Comparison of ENCODE assay signal across 7 cellular contexts in the genomic region with DNA sequence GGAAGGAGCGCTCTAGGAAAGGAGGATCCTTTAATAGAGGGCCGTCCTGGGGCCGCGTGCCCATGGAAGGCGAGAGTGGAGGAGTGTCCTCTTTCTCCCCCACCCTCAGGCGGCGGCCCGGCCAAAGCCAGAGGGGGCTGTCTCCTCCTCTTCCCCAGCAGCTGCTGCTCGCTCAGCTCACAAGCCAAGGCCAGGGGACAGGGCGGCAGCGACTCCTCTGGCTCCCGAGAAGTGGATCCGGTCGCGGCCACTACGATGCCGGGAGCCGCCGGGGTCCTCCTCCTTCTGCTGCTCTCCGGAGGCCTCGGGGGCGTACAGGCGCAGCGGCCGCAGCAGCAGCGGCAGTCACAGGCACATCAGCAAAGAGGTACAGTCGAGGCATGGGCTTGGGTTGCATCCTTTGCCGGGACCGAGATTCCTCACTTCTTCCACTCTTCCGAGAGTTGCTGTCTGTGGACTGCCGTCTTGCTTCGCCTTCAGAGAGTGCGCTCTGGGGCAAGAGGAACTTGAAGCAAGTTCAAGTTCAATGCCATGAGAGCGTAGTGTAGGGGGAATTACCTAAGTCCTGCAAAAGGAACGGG. TPM values are rescaled to one million over a fixed set of nuclear protein-coding genes. Genes with fewer than 3 reads are reported as not detected.
DNase-seq lines count a peak whose midpoint lies in the region; ATAC-seq lines count a peak whose summit lies in the region.

A gene with protein sequence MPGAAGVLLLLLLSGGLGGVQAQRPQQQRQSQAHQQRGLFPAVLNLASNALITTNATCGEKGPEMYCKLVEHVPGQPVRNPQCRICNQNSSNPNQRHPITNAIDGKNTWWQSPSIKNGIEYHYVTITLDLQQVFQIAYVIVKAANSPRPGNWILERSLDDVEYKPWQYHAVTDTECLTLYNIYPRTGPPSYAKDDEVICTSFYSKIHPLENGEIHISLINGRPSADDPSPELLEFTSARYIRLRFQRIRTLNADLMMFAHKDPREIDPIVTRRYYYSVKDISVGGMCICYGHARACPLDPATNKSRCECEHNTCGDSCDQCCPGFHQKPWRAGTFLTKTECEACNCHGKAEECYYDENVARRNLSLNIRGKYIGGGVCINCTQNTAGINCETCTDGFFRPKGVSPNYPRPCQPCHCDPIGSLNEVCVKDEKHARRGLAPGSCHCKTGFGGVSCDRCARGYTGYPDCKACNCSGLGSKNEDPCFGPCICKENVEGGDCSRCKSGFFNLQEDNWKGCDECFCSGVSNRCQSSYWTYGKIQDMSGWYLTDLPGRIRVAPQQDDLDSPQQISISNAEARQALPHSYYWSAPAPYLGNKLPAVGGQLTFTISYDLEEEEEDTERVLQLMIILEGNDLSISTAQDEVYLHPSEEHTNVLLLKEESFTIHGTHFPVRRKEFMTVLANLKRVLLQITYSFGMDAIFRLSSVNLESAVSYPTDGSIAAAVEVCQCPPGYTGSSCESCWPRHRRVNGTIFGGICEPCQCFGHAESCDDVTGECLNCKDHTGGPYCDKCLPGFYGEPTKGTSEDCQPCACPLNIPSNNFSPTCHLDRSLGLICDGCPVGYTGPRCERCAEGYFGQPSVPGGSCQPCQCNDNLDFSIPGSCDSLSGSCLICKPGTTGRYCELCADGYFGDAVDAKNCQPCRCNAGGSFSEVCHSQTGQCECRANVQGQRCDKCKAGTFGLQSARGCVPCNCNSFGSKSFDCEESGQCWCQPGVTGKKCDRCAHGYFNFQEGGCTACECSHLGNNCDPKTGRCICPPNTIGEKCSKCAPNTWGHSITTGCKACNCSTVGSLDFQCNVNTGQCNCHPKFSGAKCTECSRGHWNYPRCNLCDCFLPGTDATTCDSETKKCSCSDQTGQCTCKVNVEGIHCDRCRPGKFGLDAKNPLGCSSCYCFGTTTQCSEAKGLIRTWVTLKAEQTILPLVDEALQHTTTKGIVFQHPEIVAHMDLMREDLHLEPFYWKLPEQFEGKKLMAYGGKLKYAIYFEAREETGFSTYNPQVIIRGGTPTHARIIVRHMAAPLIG (N-terminal part only) (plus strand): TSS at position 148 of the 581 bp plus-strand sequence. CDS start 108 bp downstream, at position 256.

- ATAC-seq in HG03354 (IDR thresholded peaks at IDR 0.05; ENCODE audit: poor library complexity, severe bottlenecking, unreplicated experiment) = peak; percentile 57

- H3K4me3 Mint-ChIP-seq in activated CD4-positive, alpha-beta T cell treated with anti-CD3 and anti-CD28 coated beads, Interleukin-2, amount 10 ng/mL, durations not matched to agents 7 days and 5 days = no peak within 1 kb of the TSS

- no peaks in the 10 kb centered on the region for H3K4me1 Mint-ChIP-seq in activated CD4-positive, alpha-beta T cell treated with anti-CD3 and anti-CD28 coated beads, Interleukin-2, amount 10 ng/mL, durations not matched to agents 7 days and 5 days

- POLR2A ChIA-PET in activated CD4-positive, alpha-beta T cell treated with anti-CD3 and anti-CD28 coated beads, Interleukin-2, amount 10 ng/mL, durations not matched to agents 7 days and 5 days (lab: Charles Lee) = no interaction called here

- H3K27me3 Mint-ChIP-seq in activated CD4-positive, alpha-beta T cell treated with anti-CD3 and anti-CD28 coated beads, Interleukin-2, amount 10 ng/mL, durations not matched to agents 7 days and 5 days = peaks cover 20% of the 10 kb centered on the region

- H3K9me3 Mint-ChIP-seq in activated CD4-positive, alpha-beta T cell treated with anti-CD3 and anti-CD28 coated beads, Interleukin-2, amount 10 ng/mL, durations not matched to agents 7 days and 5 days = no peaks in the 10 kb centered on the region

- DNase-seq in amygdala (lab: John Stamatoyannopoulos, UW) = peak in 51 of 56 donors; percentile 2 to 76 (median 48)
- peak; percentile 36 for DNase-seq in hepatic stellate cell (ENCODE audit: low spot score)
- DNase-seq in posterior vena cava (ENCODE audit: low spot score) = peak; percentile 94
- no peak for DNase-seq in NCI-H2029 (lab: John Stamatoyannopoulos, UW)
- DNase-seq in COR-L47 (lab: John Stamatoyannopoulos, UW) = no peak
- DNase-seq in activated CD4-positive, alpha-beta T cell treated with anti-CD3 and anti-CD28 coated beads, Interleukin-2, amount 10 ng/mL, durations not matched to agents 7 days and 5 days = no peak

- H3K36me3 Mint-ChIP-seq in activated CD4-positive, alpha-beta T cell treated with anti-CD3 and anti-CD28 coated beads, Interleukin-2, amount 10 ng/mL, durations not matched to agents 7 days and 5 days (ENCODE audit: low read depth) = no peaks in the 10 kb centered on the region

- intact Hi-C loops in posterior vena cava (cut with DNase I) = no loop called here

- CTCF ChIA-PET in activated CD4-positive, alpha-beta T cell treated with anti-CD3 and anti-CD28 coated beads, Interleukin-2, amount 10 ng/mL, durations not matched to agents 7 days and 5 days (lab: Charles Lee) = no interaction called here

- H3K27ac Mint-ChIP-seq in activated CD4-positive, alpha-beta T cell treated with anti-CD3 and anti-CD28 coated beads, Interleukin-2, amount 10 ng/mL, durations not matched to agents 7 days and 5 days = no peak within 1 kb of the TSS

RNA-seq across cellular contexts. Expression of the gene that starts here (rescaled TPM):
- 100 to 1,000 TPM in 1 of 2 donors, 10 to 100 TPM in 1; 91.5 to 139 TPM for total RNA-seq in posterior vena cava
- under 1 TPM; 0.02 to 0.05 TPM for total RNA-seq in activated CD4-positive, alpha-beta T cell treated with anti-CD3 and anti-CD28 coated beads, Interleukin-2, amount 10 ng/mL, durations not matched to agents 7 days and 5 days

Comparison
In these comparisons a context has a peak if more than half of its experiments do, and no peak if none do; other contexts are left out.
1. RNA of the gene that starts here (total RNA-seq): 91.5 to 139 TPM in posterior vena cava; 0.02 to 0.05 TPM in activated CD4-positive, alpha-beta T cell treated with anti-CD3 and anti-CD28 coated beads, Interleukin-2, amount 10 ng/mL, durations not matched to agents 7 days and 5 days; every median in the first group is over 10 times any median in the second.
2. DNase-seq: peak in amygdala (51 of 56), hepatic stellate cell (single experiment) and posterior vena cava (single experiment); none in NCI-H2029 (single experiment), COR-L47 (single experiment) and activated CD4-positive, alpha-beta T cell treated with anti-CD3 and anti-CD28 coated beads, Interleukin-2, amount 10 ng/mL, durations not matched to agents 7 days and 5 days (single experiment).